In the genomic region with DNA sequence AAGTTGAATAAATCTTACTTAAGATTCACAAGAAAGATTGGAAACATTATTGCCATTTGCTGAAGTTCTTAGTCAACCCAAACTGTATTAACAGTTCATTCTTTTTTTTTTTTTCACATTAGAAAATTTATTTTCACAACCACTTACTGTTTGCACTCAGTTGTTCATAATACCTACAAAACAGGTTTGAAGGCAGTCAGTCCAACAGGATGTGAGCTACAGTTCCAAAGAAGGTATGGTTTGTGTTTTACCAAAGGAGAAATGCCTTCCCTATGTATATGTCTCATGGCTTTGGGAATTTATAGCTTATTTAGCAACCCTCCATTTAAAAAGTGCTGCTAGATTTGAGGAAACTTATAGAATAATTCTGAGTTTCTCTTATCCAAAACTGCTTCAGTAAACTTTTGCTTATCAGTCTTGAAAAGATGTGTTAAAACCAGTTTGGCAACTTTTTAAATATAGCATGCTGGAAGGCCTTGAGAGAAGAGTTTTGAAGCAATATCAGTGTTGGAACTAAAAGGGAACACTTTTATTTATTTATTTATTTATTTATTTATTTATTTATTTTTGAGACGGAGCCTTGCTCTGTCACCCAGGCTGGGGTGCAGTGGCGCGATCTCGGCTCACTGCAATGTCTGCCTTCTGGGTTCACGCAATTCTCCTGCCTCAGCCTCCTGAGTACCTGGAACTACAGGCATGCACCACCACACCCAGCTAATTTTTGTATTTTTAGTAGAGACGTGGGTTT, we compare ENCODE assay signal across 21 cellular contexts. TPM values are rescaled to one million over a fixed set of nuclear protein-coding genes. Genes with fewer than 3 reads are reported as not detected.
DNase-seq lines count a peak whose midpoint lies in the region; ATAC-seq and TF ChIP-seq lines count a peak whose summit lies in the region.
"Had no signal": no experiment of that assay in that cellular context is flagged by ENCODE, and none has a peak within 500 bp of the region (broad histone marks: within the 10 kb centered on the region; RNA-seq: fewer than 3 reads in every experiment).

No MANE protein-coding gene starts in this region.

- H3K4me3 Mint-ChIP-seq in activated CD4-positive, alpha-beta memory T cell treated with anti-CD3 and anti-CD28 coated beads for 36 hours, result no peak overlapping the region
- no peak overlapping the region for H3K4me3 Mint-ChIP-seq in HFFc6
- H3K4me3 Mint-ChIP-seq: activated CD4-positive, alpha-beta T cell treated with anti-CD3 and anti-CD28 coated beads, Interleukin-2, amount 10 ng/mL, durations not matched to agents 24 days and 14 days; activated T-cell treated with anti-CD3 and anti-CD28 coated beads, Interleukin-2, amount 50 U/mL, for 24 hours; brain; nephron progenitor cell; stimulated activated naive CD8-positive, alpha-beta T cell treated with anti-CD3 and anti-CD28 coated beads, Interleukin-15, Interleukin-2, amounts not matched to agents 100 ng/mL and 50 ng/mL, for 24 hours had no signal

- WGBS in psoas muscle, 3 donors, result 94 to 98% (median 97%) methylated on average over 6 of the region's 6 CpGs

- H3K36me3 Mint-ChIP-seq in activated CD4-positive, alpha-beta memory T cell treated with anti-CD3 and anti-CD28 coated beads for 36 hours, result no peaks in the 10 kb centered on the region
- no peaks in the 10 kb centered on the region for H3K36me3 Mint-ChIP-seq in HFFc6 (ENCODE audit: low read depth)
- H3K36me3 Mint-ChIP-seq: brain had no signal

- POLR2A ChIA-PET in activated CD4-positive, alpha-beta memory T cell treated with anti-CD3 and anti-CD28 coated beads for 36 hours (lab: Charles Lee), result no interaction called here

- H3K36me3 ChIP-seq in psoas muscle (ENCODE audit: insufficient read depth in 1 of 2, low read depth in 1 of 2), result no peaks in the 10 kb centered on the region

- ATAC-seq in esophagus mucosa, result peak; percentile 45
- ATAC-seq in psoas muscle, result no peak
- ATAC-seq in GM21723 (IDR thresholded peaks at IDR 0.05; ENCODE audit: unreplicated experiment), result no peak
- ATAC-seq: GM12878 had no signal

- CTCF ChIA-PET in activated CD4-positive, alpha-beta memory T cell treated with anti-CD3 and anti-CD28 coated beads for 36 hours (lab: Charles Lee), result no interaction called here

- H3K27ac Mint-ChIP-seq in activated CD4-positive, alpha-beta memory T cell treated with anti-CD3 and anti-CD28 coated beads for 36 hours, result no peak overlapping the region
- no peak overlapping the region for H3K27ac Mint-ChIP-seq in HFFc6
- H3K27ac Mint-ChIP-seq: activated CD4-positive, alpha-beta T cell treated with anti-CD3 and anti-CD28 coated beads, Interleukin-2, amount 10 ng/mL, durations not matched to agents 24 days and 14 days; activated T-cell treated with anti-CD3 and anti-CD28 coated beads, Interleukin-2, amount 50 U/mL, for 24 hours; brain; nephron progenitor cell; stimulated activated naive CD8-positive, alpha-beta T cell treated with anti-CD3 and anti-CD28 coated beads, Interleukin-15, Interleukin-2, amounts not matched to agents 100 ng/mL and 50 ng/mL, for 24 hours had no signal

- TF ChIP-seq CTCF in psoas muscle (IDR thresholded peaks at IDR 0.05) (no peak), HFFc6 (IDR thresholded peaks at IDR 0.05) (no peak)

- H3K4me3 ChIP-seq in psoas muscle, result no peak overlapping the region
- H3K4me3 ChIP-seq: GM12878 had no signal

- no peaks in the 10 kb centered on the region for H3K27me3 ChIP-seq in psoas muscle (ENCODE audit: insufficient read depth in 3 of 3, low read length in 2 of 3)

- no peaks in the 10 kb centered on the region for H3K9me3 Mint-ChIP-seq in activated CD4-positive, alpha-beta memory T cell treated with anti-CD3 and anti-CD28 coated beads for 36 hours
- H3K9me3 Mint-ChIP-seq in HFFc6, result no peaks in the 10 kb centered on the region
- H3K9me3 Mint-ChIP-seq: activated CD4-positive, alpha-beta T cell treated with anti-CD3 and anti-CD28 coated beads, Interleukin-2, amount 10 ng/mL, durations not matched to agents 24 days and 14 days; activated T-cell treated with anti-CD3 and anti-CD28 coated beads, Interleukin-2, amount 50 U/mL, for 24 hours; nephron progenitor cell; stimulated activated naive CD8-positive, alpha-beta T cell treated with anti-CD3 and anti-CD28 coated beads, Interleukin-15, Interleukin-2, amounts not matched to agents 100 ng/mL and 50 ng/mL, for 24 hours had no signal

- no peaks in the 10 kb centered on the region for H3K9me3 ChIP-seq in psoas muscle
- H3K9me3 ChIP-seq: SK-N-SH had no signal

- DNase-seq in DMS53 (lab: John Stamatoyannopoulos, UW) (peak; percentile 83), OCI-M1 (lab: John Stamatoyannopoulos, UW) (peak; percentile 23), psoas muscle (no peak), HFFc6 (no peak), NCI-H774 (lab: John Stamatoyannopoulos, UW) (no peak)
- DNase-seq in activated CD4-positive, alpha-beta memory T cell treated with anti-CD3 and anti-CD28 coated beads for 36 hours, result no peak
- DNase-seq: activated CD4-positive, alpha-beta T cell treated with anti-CD3 and anti-CD28 coated beads, Interleukin-2, amount 10 ng/mL, durations not matched to agents 24 days and 14 days; activated naive CD4-positive, alpha-beta T cell treated with anti-CD3 and anti-CD28 coated beads, Interleukin-2, amount 50 U/mL, for 16 hours; activated T-cell treated with anti-CD3 and anti-CD28 coated beads, Interleukin-2, amount 50 U/mL, for 24 hours; glutamatergic neuron; mesenchymal stem cell; NCI-H1694; NCI-H524; nephron progenitor cell; SK-N-SH; T1000 had no signal

- intact Hi-C loops in psoas muscle (cut with DNase I), result no loop called here
- intact Hi-C loops in activated CD4-positive, alpha-beta memory T cell treated with anti-CD3 and anti-CD28 coated beads for 36 hours (cut with micrococcal nuclease), result no loop called here

- H3K4me1 ChIP-seq in psoas muscle, result peaks cover 17% of the 10 kb centered on the region

- peaks cover 4% of the 10 kb centered on the region for H3K4me1 Mint-ChIP-seq in activated CD4-positive, alpha-beta memory T cell treated with anti-CD3 and anti-CD28 coated beads for 36 hours (ENCODE audit: low read depth)
- H3K4me1 Mint-ChIP-seq in HFFc6 (ENCODE audit: low read depth), result peaks cover 27% of the 10 kb centered on the region
- H3K4me1 Mint-ChIP-seq: nephron progenitor cell had no signal

- peaks cover 3% of the 10 kb centered on the region for H3K27me3 Mint-ChIP-seq in activated CD4-positive, alpha-beta memory T cell treated with anti-CD3 and anti-CD28 coated beads for 36 hours
- H3K27me3 Mint-ChIP-seq in HFFc6 (ENCODE audit: insufficient read depth), result no peaks in the 10 kb centered on the region
- H3K27me3 Mint-ChIP-seq: activated T-cell treated with anti-CD3 and anti-CD28 coated beads, Interleukin-2, amount 50 U/mL, for 24 hours had no signal

- H3K27ac ChIP-seq in psoas muscle, result peak overlapping the region; percentile 5

RNA-seq across cellular contexts. Expression of a gene that starts 46.8 kb away (rescaled TPM):
- total RNA-seq in esophagus mucosa (75.8 TPM), psoas muscle (10 to 100 TPM; 32.7 to 49.4 (median 39.6) TPM)
- polyA plus RNA-seq in psoas muscle, result 10 to 100 TPM in 1 of 3 donors, 1 to 10 TPM in 2; 4.6 to 15.1 (median 8.9) TPM
- total RNA-seq in activated CD4-positive, alpha-beta memory T cell treated with anti-CD3 and anti-CD28 coated beads for 36 hours, result 10 to 100 TPM; 13.0 to 13.5 TPM
- 10 to 100 TPM; 17.5 to 23.5 (median 20.1) TPM for total RNA-seq in HFFc6 (2021; fragmentation: NEBNext Ultra II Directional; extraction: Animal tissue kit (Norgen Biotek cat#: 25700))

Comparison
In these comparisons a context has a peak if more than half of its experiments do, and no peak if none do; other contexts are left out.
1. DNase-seq: peak in DMS53 (single experiment) and OCI-M1 (single experiment); none in psoas muscle (0 of 2), activated CD4-positive, alpha-beta memory T cell treated with anti-CD3 and anti-CD28 coated beads for 36 hours (single experiment), HFFc6 (single experiment) and NCI-H774 (single experiment).